ENCODE assay signal across 11 cellular contexts in the genomic region with DNA sequence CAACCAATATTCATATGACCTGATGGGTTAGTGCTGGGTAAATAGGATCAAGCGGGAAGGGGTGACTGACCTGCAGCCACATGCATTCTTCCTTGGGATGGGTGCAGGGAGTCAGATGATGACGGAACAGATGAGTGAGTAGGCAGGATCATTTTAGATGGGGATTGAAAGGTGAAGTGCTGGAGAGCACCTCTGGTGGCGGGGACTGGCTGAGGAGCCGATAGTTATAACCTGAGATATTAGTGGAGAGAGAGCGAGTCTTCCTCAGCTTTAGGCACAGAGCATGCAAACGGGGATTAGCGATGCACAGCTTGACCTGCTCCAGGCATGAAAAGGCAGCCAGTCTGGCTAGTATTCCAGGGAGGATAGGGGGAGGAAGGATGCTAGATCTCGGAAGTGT.
DNase-seq lines count a peak whose midpoint lies in the region; ATAC-seq, FAIRE-seq and TF ChIP-seq lines count a peak whose summit lies in the region.
"Had no signal": no experiment of that assay in that cellular context is flagged by ENCODE, and none has a peak within 500 bp of the region (broad histone marks: within the 10 kb centered on the region; RNA-seq: fewer than 3 reads in every experiment).

No MANE protein-coding gene starts in this region.

- no peak overlapping the region for H3K18ac ChIP-seq in mesendoderm (ENCODE audit: low read length)

- peak overlapping the region; percentile 30 for H3K23ac ChIP-seq in mesendoderm (ENCODE audit: low read length)

- H4K8ac ChIP-seq in mesendoderm (ENCODE audit: low read depth, low read length) = no peak overlapping the region

- no peak for FAIRE-seq in urothelium cell line (lab: Jason Lieb, UNC)

- CTCF ChIA-PET in MCF 10A (lab: Yijun Ruan, JAX) = no interaction called here

- no peak overlapping the region for H2AK5ac ChIP-seq in mesendoderm (ENCODE audit: low read length)

- BruUV-seq in MCF 10A (replicated peaks; lab: Mats Ljungman, UMichigan) = no TSS peak

- H2BK15ac ChIP-seq in mesendoderm (replicated peaks; ENCODE audit: low read depth) = no peak overlapping the region

- H3K79me2 ChIP-seq in mesendoderm (ENCODE audit: control insufficient read depth, insufficient read depth, low read length) = peaks cover 58% of the 10 kb centered on the region
- H3K79me2 ChIP-seq in GM23248 (ENCODE audit: insufficient read depth) = peaks cover 95% of the 10 kb centered on the region

- no CpG with 5 or more reads among the region's 8 CpGs for WGBS in mesendoderm (ENCODE audit: extremely low coverage, insufficient coverage, low lambda C conversion rate)
- 87 to 88% methylated on average over 8 of the region's 8 CpGs for WGBS in GM23248 (ENCODE audit: low coverage in 1 of 2, low lambda C conversion rate in 2 of 2, missing lambda C conversion rate in 2 of 2), 2 experiments

- in situ Hi-C loops in GM23248 (cut with MboI) = no loop called here

- peaks cover 4% of the 10 kb centered on the region; the same call in 1 of the 2 replicates for H4K20me1 ChIP-seq in GM23248 (ENCODE audit: insufficient read depth)

- no peak for ATAC-seq in natural killer cell treated with Interleukin-12 subunit alpha and Interleukin-12 subunit beta and Interleukin-15 and Interleukin-18, amount 100 ng/mL, for 72 hours

- peaks cover 4% of the 10 kb centered on the region for H3K79me1 ChIP-seq in mesendoderm (ENCODE audit: low read length)

- H3K27me3 ChIP-seq in breast epithelium (no peaks in the 10 kb centered on the region), dorsolateral prefrontal cortex (no peaks in the 10 kb centered on the region), mesendoderm (ENCODE audit: insufficient read depth, low read length, poor library complexity) (no peaks in the 10 kb centered on the region), GM23248 (replicated peaks; ENCODE audit: insufficient read depth) (no peaks in the 10 kb centered on the region)

- H3K27ac Mint-ChIP-seq in MCF 10A (ENCODE audit: low read depth, unreplicated experiment) = no peak overlapping the region
- H3K27ac Mint-ChIP-seq in natural killer cell treated with Interleukin-12 subunit alpha and Interleukin-12 subunit beta and Interleukin-15 and Interleukin-18, amount 100 ng/mL, for 72 hours = no peak overlapping the region

- H3K27me3 Mint-ChIP-seq in MCF 10A (ENCODE audit: insufficient read depth, unreplicated experiment) = no peaks in the 10 kb centered on the region
- no peaks in the 10 kb centered on the region for H3K27me3 Mint-ChIP-seq in natural killer cell treated with Interleukin-12 subunit alpha and Interleukin-12 subunit beta and Interleukin-15 and Interleukin-18, amount 100 ng/mL, for 72 hours

- TF ChIP-seq POLR2A in breast epithelium (IDR thresholded peaks at IDR 0.05) = no peak

- intact Hi-C loops in breast epithelium (cut with DNase I; ENCODE audit: low total_unique reads) = no loop called here
- intact Hi-C loops in MCF 10A (cut with micrococcal nuclease) = no loop called here
- intact Hi-C loops in dorsolateral prefrontal cortex (cut with DNase I) = no loop called here

- H3K56ac ChIP-seq in mesendoderm (ENCODE audit: low read length) = peak overlapping the region; percentile 50

- no peak overlapping the region for H4K5ac ChIP-seq in mesendoderm (ENCODE audit: low read length)

- DNase-seq in breast epithelium (ENCODE audit: low spot score in 2 of 2) = no peak
- DNase-seq in MCF 10A (ENCODE audit: unreplicated experiment) = no peak
- no peak for DNase-seq in dorsolateral prefrontal cortex
- peak; percentile 79 for DNase-seq in mesendoderm
- DNase-seq in urothelium cell line (ENCODE audit: low spot score) = peak; percentile 7
- DNase-seq in GM23248 = no peak
- DNase-seq in SW 1271 (lab: John Stamatoyannopoulos, UW) = no peak
- no peak for DNase-seq in natural killer cell treated with Interleukin-12 subunit alpha and Interleukin-12 subunit beta and Interleukin-15 and Interleukin-18, amount 100 ng/mL, for 72 hours (ENCODE audit: low spot score)
- DNase-seq: 8988T; activated T-cell treated with anti-CD3 and anti-CD28 coated beads, Interleukin-2, amount 50 U/mL, for 1 hour; NCI-H2081 treated with DMSO at 0.1 percent for 48 hours had no signal

- H3K9me2 ChIP-seq in GM23248 (ENCODE audit: insufficient read depth) = no peaks in the 10 kb centered on the region

- H3K9me3 ChIP-seq in breast epithelium (no peaks in the 10 kb centered on the region), GM23248 (ENCODE audit: low read depth) (no peaks in the 10 kb centered on the region)

- no peak overlapping the region for H2BK120ac ChIP-seq in mesendoderm (ENCODE audit: low read depth, low read length)

- no peak overlapping the region for H3K4me3 Mint-ChIP-seq in MCF 10A (ENCODE audit: unreplicated experiment)
- H3K4me3 Mint-ChIP-seq in natural killer cell treated with Interleukin-12 subunit alpha and Interleukin-12 subunit beta and Interleukin-15 and Interleukin-18, amount 100 ng/mL, for 72 hours = no peak overlapping the region

- peak overlapping the region; percentile 2 for H3K9ac ChIP-seq in mesendoderm (ENCODE audit: low read length)
- H3K9ac ChIP-seq in GM23248 = no peak overlapping the region

- H3K4me2 ChIP-seq in mesendoderm (ENCODE audit: low read length) (no peak overlapping the region), GM23248 (ENCODE audit: unreplicated experiment) (no peak overlapping the region)

- TF ChIP-seq CTCF in breast epithelium (IDR thresholded peaks at IDR 0.05) (no peak), MCF 10A (IDR thresholded peaks at IDR 0.05; ENCODE audit: unreplicated experiment) (no peak), dorsolateral prefrontal cortex (IDR thresholded peaks at IDR 0.05 in 54 of 56, conservative IDR thresholded peaks at IDR 0.05 in 2 of 56; ENCODE audit: low read depth in 1 of 56, partially characterized antibody in 56 of 56) (peak in 1 of 56 donors; percentile 9)

- H3K4me1 Mint-ChIP-seq in MCF 10A (ENCODE audit: insufficient read depth, unreplicated experiment) = peaks cover 19% of the 10 kb centered on the region
- H3K4me1 Mint-ChIP-seq in natural killer cell treated with Interleukin-12 subunit alpha and Interleukin-12 subunit beta and Interleukin-15 and Interleukin-18, amount 100 ng/mL, for 72 hours (ENCODE audit: low read depth in 2 of 2) = peaks cover 35 to 36% of the 10 kb centered on the region in 2 donors

- peaks cover 8 to 24% of the 10 kb centered on the region in 2 donors for H3K4me1 ChIP-seq in breast epithelium
- peaks cover 50% of the 10 kb centered on the region for H3K4me1 ChIP-seq in mesendoderm (ENCODE audit: control insufficient read depth, low read depth, low read length)
- H3K4me1 ChIP-seq in GM23248 (ENCODE audit: insufficient read depth) = peaks cover 80% of the 10 kb centered on the region

- POLR2A ChIA-PET in MCF 10A (lab: Yijun Ruan, JAX) = interaction anchor here (0.7 to 3.3 kb wide), 10 partner anchors 10 to 111 kb away, joined by 3 to 13 read pairs (median 4); a partner anchor contains a TSS

- H2BK5ac ChIP-seq in mesendoderm (ENCODE audit: low read length) = peak overlapping the region; percentile 70

- H3K4me3 ChIP-seq in breast epithelium (no peak overlapping the region), dorsolateral prefrontal cortex (peak overlapping the region in 6 of 59 donors; percentile 2 to 52 (median 8)), mesendoderm (ENCODE audit: low read length) (no peak overlapping the region), GM23248 (no peak overlapping the region)

- H3K27ac ChIP-seq in breast epithelium (peak overlapping the region; percentile 35 to 64), dorsolateral prefrontal cortex (peak overlapping the region in 54 of 59 donors; percentile 0 to 92 (median 79)), mesendoderm (ENCODE audit: low read depth, low read length) (no peak overlapping the region), GM23248 (no peak overlapping the region)

- H3K36me3 Mint-ChIP-seq in MCF 10A (ENCODE audit: insufficient read depth, unreplicated experiment) = peaks cover under 1% of the 10 kb centered on the region
- no peaks in the 10 kb centered on the region for H3K36me3 Mint-ChIP-seq in natural killer cell treated with Interleukin-12 subunit alpha and Interleukin-12 subunit beta and Interleukin-15 and Interleukin-18, amount 100 ng/mL, for 72 hours

- H3K36me3 ChIP-seq in breast epithelium (no peaks in the 10 kb centered on the region), mesendoderm (ENCODE audit: control insufficient read depth, insufficient read depth, low read length) (no peaks in the 10 kb centered on the region), GM23248 (ENCODE audit: low read depth) (no peaks in the 10 kb centered on the region)

- H3K4ac ChIP-seq in mesendoderm (ENCODE audit: low read depth, low read length) = no peak overlapping the region

- H3K9me3 Mint-ChIP-seq in MCF 10A (ENCODE audit: unreplicated experiment) = no peaks in the 10 kb centered on the region
- no peaks in the 10 kb centered on the region for H3K9me3 Mint-ChIP-seq in natural killer cell treated with Interleukin-12 subunit alpha and Interleukin-12 subunit beta and Interleukin-15 and Interleukin-18, amount 100 ng/mL, for 72 hours

- peaks cover 25% of the 10 kb centered on the region for H3F3A ChIP-seq in GM23248 (ENCODE audit: insufficient read depth)

- H2AFZ ChIP-seq in GM23248 = no peak overlapping the region

Comparison
In these comparisons a context has a peak if more than half of its experiments do, and no peak if none do; other contexts are left out.
1. DNase-seq: peak in mesendoderm (single experiment) and urothelium cell line (single experiment); none in breast epithelium (0 of 2), MCF 10A (single experiment), dorsolateral prefrontal cortex (0 of 10), GM23248 (single experiment), SW 1271 (0 of 2) and natural killer cell treated with Interleukin-12 subunit alpha and Interleukin-12 subunit beta and Interleukin-15 and Interleukin-18, amount 100 ng/mL, for 72 hours (single experiment).
2. H3K27ac ChIP-seq: peak in breast epithelium (2 of 2) and dorsolateral prefrontal cortex (54 of 59); none in mesendoderm (single experiment) and GM23248 (single experiment).